8 cellular contexts compared by ENCODE assay signal in genomic region chr1:173478099-173478555, GRCh38. TPM values are rescaled to one million over a fixed set of nuclear protein-coding genes. Genes with fewer than 3 reads are reported as not detected.
DNase-seq lines count a peak whose midpoint lies in the region; ATAC-seq and TF ChIP-seq lines count a peak whose summit lies in the region.

No MANE protein-coding gene starts in this region.

- H3K4me2 ChIP-seq in SU-DHL-6 (ENCODE audit: low read depth, low read length, poor library complexity, severe bottlenecking), result peak overlapping the region; percentile 74

- no peaks in the 10 kb centered on the region for H3K9me2 ChIP-seq in SU-DHL-6 (replicated peaks; ENCODE audit: insufficient read depth, low read length)

- H2AFZ ChIP-seq in SU-DHL-6 (ENCODE audit: low read depth, low read length, severe bottlenecking), result peak overlapping the region; percentile 39

- H3K36me3 ChIP-seq in SU-DHL-6 (ENCODE audit: low read length), result peaks cover 17% of the 10 kb centered on the region; the same call in 1 of the 2 replicates
- H3K36me3 ChIP-seq in upper lobe of right lung, result peaks cover 34% of the 10 kb centered on the region

- ATAC-seq in upper lobe of right lung (peak; percentile 67), HG02571 (IDR thresholded peaks at IDR 0.05; ENCODE audit: unreplicated experiment) (no peak), HG03097 (IDR thresholded peaks at IDR 0.05; ENCODE audit: low FRiP score, unreplicated experiment) (no peak)

- peaks cover 53% of the 10 kb centered on the region for H3K79me2 ChIP-seq in SU-DHL-6 (ENCODE audit: insufficient read depth, low read length)

- 0 out of 2 replicates have a peak, but pooled peaks cover 4% of the 10 kb centered on the region for H3F3A ChIP-seq in SU-DHL-6 (ENCODE audit: insufficient read depth)

- H3K27me3 ChIP-seq in SU-DHL-6 (ENCODE audit: low read length), result no peaks in the 10 kb centered on the region
- no peaks in the 10 kb centered on the region for H3K27me3 ChIP-seq in upper lobe of right lung

- H3K27ac ChIP-seq in SU-DHL-6 (ENCODE audit: low read depth, low read length) (no peak overlapping the region), upper lobe of right lung (peak overlapping the region; percentile 98)

- DNase-seq in AML-193 (lab: John Stamatoyannopoulos, UW) (peak; percentile 11 to 13), HCEC 1CT (peak; percentile 65), epithelial cell of proximal tubule (ENCODE audit: low read depth) (no peak), middle frontal gyrus (ENCODE audit: extremely low spot score, low spot score) (peak; percentile 18), upper lobe of right lung (peak; percentile 75)

- intact Hi-C loops in upper lobe of right lung (cut with DNase I), result no loop called here

- H3K9ac ChIP-seq in SU-DHL-6 (ENCODE audit: low read length), result peak overlapping the region; percentile 76

- no peaks in the 10 kb centered on the region for H4K20me1 ChIP-seq in SU-DHL-6 (ENCODE audit: low read depth, low read length)

- TF ChIP-seq CTCF in SU-DHL-6 (IDR thresholded peaks at IDR 0.05; ENCODE audit: insufficient read depth, low read length, poor library complexity, severe bottlenecking) (no peak), epithelial cell of proximal tubule (conservative IDR thresholded peaks at IDR 0.05; ENCODE audit: low read depth, low read length) (no peak), upper lobe of right lung (IDR thresholded peaks at IDR 0.05) (no peak)

- H3K9me3 ChIP-seq in SU-DHL-6 (ENCODE audit: insufficient read depth, low read length) (no peaks in the 10 kb centered on the region), upper lobe of right lung (no peaks in the 10 kb centered on the region)

- H3K4me3 ChIP-seq in SU-DHL-6 (ENCODE audit: insufficient read depth, low read length, poor library complexity, severe bottlenecking), result peak overlapping the region; percentile 69
- H3K4me3 ChIP-seq in epithelial cell of proximal tubule (ENCODE audit: low read depth, low read length), result peak overlapping the region; percentile 92
- H3K4me3 ChIP-seq in upper lobe of right lung, result peak overlapping the region; percentile 85

- peaks cover 38% of the 10 kb centered on the region for H3K4me1 ChIP-seq in upper lobe of right lung

RNA-seq across cellular contexts. Expression of gene PRDX6, which starts 1.0 kb away (rescaled TPM):
- total RNA-seq in epithelial cell of proximal tubule, result 237 and 262 TPM in 2 replicates
- 201 TPM for total RNA-seq in upper lobe of right lung
